ENCODE assay signal across 8 cellular contexts in the genomic region with DNA sequence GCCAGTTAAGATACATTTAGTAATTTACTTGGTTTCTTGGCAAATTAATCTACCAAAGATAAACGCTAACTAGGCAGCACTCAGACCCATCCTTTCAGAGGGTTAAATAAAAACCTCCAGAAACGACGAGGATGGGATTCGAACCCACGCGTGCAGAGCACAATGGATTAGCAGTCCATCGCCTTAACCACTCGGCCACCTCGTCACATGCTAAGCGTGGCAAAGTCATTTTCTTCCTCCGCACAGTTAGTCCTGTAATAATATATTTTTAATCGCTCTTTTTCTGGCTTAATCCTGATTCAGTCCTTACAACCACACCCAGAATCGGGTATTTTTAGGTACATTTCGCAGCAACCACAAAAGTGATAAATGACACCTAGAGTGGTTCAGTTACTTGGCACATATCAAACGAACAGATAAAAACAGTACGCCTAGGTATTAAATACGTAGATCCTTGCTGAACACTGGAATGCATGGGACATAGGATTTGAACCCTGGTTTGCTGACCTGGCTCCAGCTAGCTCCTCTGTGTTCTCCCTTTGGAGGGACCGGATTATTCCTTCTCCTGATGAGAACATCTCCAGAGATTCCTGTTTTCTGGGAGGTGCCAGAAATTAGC.
DNase-seq lines count a peak whose midpoint lies in the region; ATAC-seq and TF ChIP-seq lines count a peak whose summit lies in the region.

No MANE protein-coding gene starts in this region.

- no peak overlapping the region for H3K27ac ChIP-seq in SJSA1

- TF ChIP-seq CTCF in epithelial cell of esophagus (IDR thresholded peaks at IDR 0.05; ENCODE audit: insufficient read depth, low read depth, low read length, missing control alignments) = no peak

- H3K36me3 ChIP-seq in SJSA1 = no peaks in the 10 kb centered on the region

- no peaks in the 10 kb centered on the region for H3K4me1 ChIP-seq in SJSA1 (replicated peaks)

- H3K27me3 ChIP-seq in SJSA1 (replicated peaks) = no peaks in the 10 kb centered on the region

- peak; percentile 85 for DNase-seq in Caki2 (ENCODE audit: low read depth)
- peak; percentile 56 for DNase-seq in HT-29 (ENCODE audit: low spot score)
- peak; percentile 69 to 71 for DNase-seq in SJSA1 (ENCODE audit: low read depth in 1 of 2, low spot score in 2 of 2)
- peak; percentile 65 for DNase-seq in epithelial cell of esophagus (ENCODE audit: low read depth)
- DNase-seq in stimulated activated CD4-positive, alpha-beta T cell treated with anti-CD3 and anti-CD28 coated beads, Interleukin-4, amount 100 ng/mL, for 1 hour = peak; percentile 37
- DNase-seq in NCI-H1417 (lab: John Stamatoyannopoulos, UW) = no peak

- in situ Hi-C loops in Caki2 (cut with HindIII; ENCODE audit: low pct_unique_long_range_greater_than_20kb, low sequenced_read_pairs) = no loop called here

- ATAC-seq in HG03175 (IDR thresholded peaks at IDR 0.05; ENCODE audit: unreplicated experiment) = no peak
- ATAC-seq in GM19467 (IDR thresholded peaks at IDR 0.05; ENCODE audit: unreplicated experiment) = no peak

- H3K4me3 ChIP-seq in SJSA1 (peak overlapping the region; percentile 32), epithelial cell of esophagus (ENCODE audit: low read length) (peak overlapping the region; percentile 52)

- no peaks in the 10 kb centered on the region for H3K9me3 ChIP-seq in SJSA1 (replicated peaks)

Comparison
In these comparisons a context has a peak if more than half of its experiments do, and no peak if none do; other contexts are left out.
1. DNase-seq: peak in Caki2 (single experiment), HT-29 (single experiment), SJSA1 (2 of 2), epithelial cell of esophagus (single experiment) and stimulated activated CD4-positive, alpha-beta T cell treated with anti-CD3 and anti-CD28 coated beads, Interleukin-4, amount 100 ng/mL, for 1 hour (single experiment); none in NCI-H1417 (0 of 3).